Comparison of ENCODE assay signal across 9 cellular contexts in genomic region chr19:43820098-43820860, GRCh38. TPM values are rescaled to one million over a fixed set of nuclear protein-coding genes. Genes with fewer than 3 reads are reported as not detected.
A peak's percentile ranks its signal among the peaks of the same experiment; 100 is the strongest.
DNase-seq lines count a peak whose midpoint lies in the region; ATAC-seq and FAIRE-seq lines count a peak whose summit lies in the region.
"Had no signal": no experiment of that assay in that cellular context is flagged by ENCODE, and none has a peak within 500 bp of the region (broad histone marks: within the 10 kb centered on the region; RNA-seq: fewer than 3 reads in every experiment).

No MANE protein-coding gene starts in this region.

- H3K36me3 Mint-ChIP-seq in activated naive CD8-positive, alpha-beta T cell treated with anti-CD3 and anti-CD28 coated beads for 36 hours, result no peaks in the 10 kb centered on the region

- H3K4me3 Mint-ChIP-seq in activated naive CD8-positive, alpha-beta T cell treated with anti-CD3 and anti-CD28 coated beads for 36 hours, result peak overlapping the region; percentile 76

- H3K9me3 ChIP-seq in skeletal muscle satellite cell (replicated peaks; ENCODE audit: low read length), result no peaks in the 10 kb centered on the region
- H3K9me3 ChIP-seq: right lobe of liver had no signal

- peaks cover 12% of the 10 kb centered on the region for H3K4me1 ChIP-seq in skeletal muscle satellite cell (ENCODE audit: control insufficient read depth, insufficient read depth, low read length)
- H3K4me1 ChIP-seq: right lobe of liver had no signal

- peaks cover 10% of the 10 kb centered on the region for H3K27me3 ChIP-seq in skeletal muscle satellite cell (ENCODE audit: control insufficient read depth, insufficient read depth, low read length)
- H3K27me3 ChIP-seq: right lobe of liver had no signal

- peak overlapping the region; percentile 56 for H3K27ac Mint-ChIP-seq in activated naive CD8-positive, alpha-beta T cell treated with anti-CD3 and anti-CD28 coated beads for 36 hours

- H3K36me3 ChIP-seq in skeletal muscle satellite cell (ENCODE audit: insufficient read depth, low read length), result no peaks in the 10 kb centered on the region
- H3K36me3 ChIP-seq: right lobe of liver had no signal

- DNase-seq in HTR-8/SVneo (ENCODE audit: insufficient read length, low spot score) (peak; percentile 18), left cardiac atrium (peak; percentile 69), OCI-M2 (lab: John Stamatoyannopoulos, UW; ENCODE audit: unreplicated experiment) (no peak), NCI-H748 (lab: John Stamatoyannopoulos, UW; ENCODE audit: unreplicated experiment) (no peak), 8988T (no peak)
- peak; percentile 31 for DNase-seq in activated naive CD8-positive, alpha-beta T cell treated with anti-CD3 and anti-CD28 coated beads for 36 hours
- DNase-seq: right lobe of liver had no signal

- peaks cover 7% of the 10 kb centered on the region for H3K9me3 Mint-ChIP-seq in activated naive CD8-positive, alpha-beta T cell treated with anti-CD3 and anti-CD28 coated beads for 36 hours

- peak; percentile 69 for FAIRE-seq in HTR-8/SVneo (lab: Jason Lieb, UNC)

- ATAC-seq in left cardiac atrium, result peak in 1 of 2 donors; percentile 88
- ATAC-seq in GM18520 (IDR thresholded peaks at IDR 0.05; ENCODE audit: unreplicated experiment), result no peak

- peak overlapping the region; percentile 88 for H3K4me2 ChIP-seq in skeletal muscle satellite cell (ENCODE audit: low read length)

- intact Hi-C loops in left cardiac atrium (cut with DNase I), result no loop called here

- H3K9ac ChIP-seq in skeletal muscle satellite cell (ENCODE audit: low read depth, low read length), result no peak overlapping the region

- peaks cover 9% of the 10 kb centered on the region for H3K4me1 Mint-ChIP-seq in activated naive CD8-positive, alpha-beta T cell treated with anti-CD3 and anti-CD28 coated beads for 36 hours

- peak overlapping the region; percentile 71 for H3K4me3 ChIP-seq in skeletal muscle satellite cell (ENCODE audit: low read length)

- H3K27me3 Mint-ChIP-seq in activated naive CD8-positive, alpha-beta T cell treated with anti-CD3 and anti-CD28 coated beads for 36 hours, result peaks cover 44% of the 10 kb centered on the region

RNA-seq across cellular contexts. Expression of gene ZNF283, which starts 6.8 kb away (rescaled TPM):
- total RNA-seq in activated naive CD8-positive, alpha-beta T cell treated with anti-CD3 and anti-CD28 coated beads for 36 hours, result 1 to 10 TPM; 5.6 to 7.2 TPM
- 10 to 100 TPM in 1 of 2 donors, 1 to 10 TPM in 1; 9.5 to 10.7 TPM for total RNA-seq in left cardiac atrium
- 8.1 and 12.4 TPM in 2 replicates for total RNA-seq in skeletal muscle satellite cell (2012; rRNA removed)

RNA-seq across cellular contexts. Expression of gene LYPD5, which starts 18.0 kb away (rescaled TPM):
- total RNA-seq in activated naive CD8-positive, alpha-beta T cell treated with anti-CD3 and anti-CD28 coated beads for 36 hours, result 1 to 10 TPM; 1.6 TPM
- total RNA-seq in left cardiac atrium, result 1 to 10 TPM; 1.3 to 2.1 TPM
- not detected in 2 replicates for total RNA-seq in skeletal muscle satellite cell (2012; rRNA removed)

RNA-seq across cellular contexts. Expression of gene KCNN4, which starts 39.5 kb away (rescaled TPM):
- total RNA-seq in activated naive CD8-positive, alpha-beta T cell treated with anti-CD3 and anti-CD28 coated beads for 36 hours, result 10 to 100 TPM; 38.9 to 41.5 TPM
- 1 to 10 TPM in 1 of 2 donors, under 1 TPM in 1; 0.71 to 1.4 TPM for total RNA-seq in left cardiac atrium
- total RNA-seq in skeletal muscle satellite cell (2012; rRNA removed), result 1.7 and 2.0 TPM in 2 replicates

Comparison
In these comparisons a context has a peak if more than half of its experiments do, and no peak if none do; other contexts are left out.
1. DNase-seq: peak in HTR-8/SVneo (single experiment), activated naive CD8-positive, alpha-beta T cell treated with anti-CD3 and anti-CD28 coated beads for 36 hours (single experiment) and left cardiac atrium (single experiment); none in OCI-M2 (single experiment), NCI-H748 (single experiment) and 8988T (single experiment).
2. RNA of gene KCNN4, which starts 39.5 kb away (total RNA-seq): 38.9 to 41.5 TPM in activated naive CD8-positive, alpha-beta T cell treated with anti-CD3 and anti-CD28 coated beads for 36 hours; 0.71 to 1.4 TPM in left cardiac atrium; every median in the first group is over 10 times any median in the second.